1 cellular context compared by ENCODE assay signal in genomic region chr2:231715988-231716616, GRCh38.
TF ChIP-seq lines count a peak whose summit lies in the region.

No MANE protein-coding gene starts in this region.

TF ChIP-seq in WTC11, 78 proteins besides CTCF, POLR2A, EP300 and RAD21 (continued from another document):
- TF ChIP-seq ZNF532 (CRISPR knock-in tag; IDR thresholded peaks at IDR 0.05; ENCODE audit: borderline replicate concordance) (no peak), ZMAT4 (CRISPR knock-in tag; IDR thresholded peaks at IDR 0.05) (no peak), AR (CRISPR knock-in tag; IDR thresholded peaks at IDR 0.05) (no peak), GABPB1 (CRISPR knock-in tag; IDR thresholded peaks at IDR 0.05) (no peak), NFATC4 (CRISPR knock-in tag; IDR thresholded peaks at IDR 0.05) (no peak)
- TF ChIP-seq, protein P1, sequence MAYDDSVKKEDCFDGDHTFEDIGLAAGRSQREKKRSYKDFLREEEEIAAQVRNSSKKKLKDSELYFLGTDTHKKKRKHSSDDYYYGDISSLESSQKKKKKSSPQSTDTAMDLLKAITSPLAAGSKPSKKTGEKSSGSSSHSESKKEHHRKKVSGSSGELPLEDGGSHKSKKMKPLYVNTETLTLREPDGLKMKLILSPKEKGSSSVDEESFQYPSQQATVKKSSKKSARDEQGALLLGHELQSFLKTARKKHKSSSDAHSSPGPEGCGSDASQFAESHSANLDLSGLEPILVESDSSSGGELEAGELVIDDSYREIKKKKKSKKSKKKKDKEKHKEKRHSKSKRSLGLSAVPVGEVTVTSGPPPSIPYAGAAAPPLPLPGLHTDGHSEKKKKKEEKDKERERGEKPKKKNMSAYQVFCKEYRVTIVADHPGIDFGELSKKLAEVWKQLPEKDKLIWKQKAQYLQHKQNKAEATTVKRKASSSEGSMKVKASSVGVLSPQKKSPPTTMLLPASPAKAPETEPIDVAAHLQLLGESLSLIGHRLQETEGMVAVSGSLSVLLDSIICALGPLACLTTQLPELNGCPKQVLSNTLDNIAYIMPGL (CRISPR knock-in tag; IDR thresholded peaks at IDR 0.05), result no peak
TF ChIP-seq in WTC11: peak in this region for 0.
